Comparison of ENCODE assay signal across 16 cellular contexts in the genomic region with DNA sequence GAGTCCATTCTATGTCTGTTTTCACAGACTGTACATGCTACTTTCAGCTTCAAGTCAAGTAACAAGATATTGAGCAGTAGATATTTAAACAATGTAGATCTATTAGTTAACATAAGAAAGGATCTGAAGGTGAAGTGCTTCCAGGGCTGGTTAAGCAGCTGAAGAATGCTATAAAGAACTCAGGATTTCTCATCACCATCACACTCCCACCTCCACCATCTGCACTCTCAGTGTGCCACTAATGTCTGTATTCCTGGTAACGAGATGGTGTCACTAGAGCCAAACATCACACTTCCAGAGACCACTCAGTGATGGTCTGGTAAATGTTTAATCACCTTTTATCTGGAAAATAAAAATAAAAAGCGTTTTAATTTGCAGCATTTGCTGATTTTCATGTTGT.
DNase-seq lines count a peak whose midpoint lies in the region; TF ChIP-seq lines count a peak whose summit lies in the region.
"Had no signal": no experiment of that assay in that cellular context is flagged by ENCODE, and none has a peak within 500 bp of the region (broad histone marks: within the 10 kb centered on the region; RNA-seq: fewer than 3 reads in every experiment).

No MANE protein-coding gene starts in this region.

- H3K4me2 ChIP-seq in smooth muscle cell: peak overlapping the region; percentile 62
- H3K4me2 ChIP-seq: SK-N-SH had no signal

- H2AFZ ChIP-seq in smooth muscle cell (ENCODE audit: low read depth): no peak overlapping the region

- H3K79me2 ChIP-seq in smooth muscle cell (ENCODE audit: low read depth): no peaks in the 10 kb centered on the region

- H3K36me3 ChIP-seq in endocrine pancreas (ENCODE audit: control insufficient read depth, insufficient read depth, low read length): no peaks in the 10 kb centered on the region
- H3K36me3 ChIP-seq in smooth muscle cell (ENCODE audit: low read depth): no peaks in the 10 kb centered on the region

- WGBS in smooth muscle cell (ENCODE audit: low lambda C conversion rate): 65% methylated on average over 2 of the region's 2 CpGs

- H3K27me3 Mint-ChIP-seq in HFFc6 (ENCODE audit: insufficient read depth): peaks cover 1% of the 10 kb centered on the region; the same call in 1 of the 2 replicates
- H3K27me3 Mint-ChIP-seq in glutamatergic neuron (ENCODE audit: unreplicated experiment): no peaks in the 10 kb centered on the region
- H3K27me3 Mint-ChIP-seq: T-cell had no signal

- no peak overlapping the region for H3K27ac ChIP-seq in smooth muscle cell (ENCODE audit: low read depth)
- H3K27ac ChIP-seq: C4-2B had no signal

- H3K27me3 ChIP-seq in endocrine pancreas (ENCODE audit: control insufficient read depth, insufficient read depth, low read length) (no peaks in the 10 kb centered on the region), smooth muscle cell (ENCODE audit: low read depth) (no peaks in the 10 kb centered on the region)

- H3K9me3 ChIP-seq in endocrine pancreas (ENCODE audit: control insufficient read depth, low read length) (no peaks in the 10 kb centered on the region), smooth muscle cell (replicated peaks; ENCODE audit: low read depth) (no peaks in the 10 kb centered on the region)
- H3K9me3 ChIP-seq: SK-N-SH had no signal

- H3K27ac Mint-ChIP-seq in HFFc6 (no peak overlapping the region), glutamatergic neuron (ENCODE audit: unreplicated experiment) (no peak overlapping the region)
- H3K27ac Mint-ChIP-seq: T-cell had no signal

- H3K4me1 Mint-ChIP-seq in HFFc6 (ENCODE audit: low read depth) (peaks cover 23% of the 10 kb centered on the region), glutamatergic neuron (ENCODE audit: low read depth, unreplicated experiment) (peaks cover 4% of the 10 kb centered on the region)
- H3K4me1 Mint-ChIP-seq: T-cell had no signal

- H3K36me3 Mint-ChIP-seq in HFFc6 (ENCODE audit: low read depth) (no peaks in the 10 kb centered on the region), glutamatergic neuron (ENCODE audit: unreplicated experiment) (no peaks in the 10 kb centered on the region)
- H3K36me3 Mint-ChIP-seq: T-cell had no signal

- H3K4me3 ChIP-seq in endocrine pancreas (ENCODE audit: control insufficient read depth, insufficient read depth, low read length) (peak overlapping the region; percentile 44), smooth muscle cell (no peak overlapping the region)

- no peaks in the 10 kb centered on the region for H4K20me1 ChIP-seq in smooth muscle cell (ENCODE audit: low read depth)

- TF ChIP-seq CTCF in HFFc6 (IDR thresholded peaks at IDR 0.05) (no peak), smooth muscle cell (IDR thresholded peaks at IDR 0.05; ENCODE audit: borderline replicate concordance, insufficient read depth, poor library complexity, severe bottlenecking) (no peak), glutamatergic neuron (IDR thresholded peaks at IDR 0.05; ENCODE audit: partially characterized antibody, unreplicated experiment) (no peak)

- DNase-seq in NCI-H748 (lab: John Stamatoyannopoulos, UW; ENCODE audit: unreplicated experiment) (peak; percentile 37), NCI-H748 treated with DMSO at 0.1 percent for 48 hours (lab: John Stamatoyannopoulos, UW) (no peak), HFFc6 (no peak), smooth muscle cell (lab: John Stamatoyannopoulos, UW; ENCODE audit: unreplicated experiment) (no peak), SHP77 treated with DMSO at 0.1 percent for 48 hours (lab: John Stamatoyannopoulos, UW) (no peak), glutamatergic neuron (no peak)
- DNase-seq: AML-193, DMS79 treated with DMSO at 0.1 percent for 48 hours, MM.1S, NCI-H1105, NCI-H1930, SHP77, SK-N-SH, T-cell had no signal

- H3K9ac ChIP-seq in endocrine pancreas (ENCODE audit: control insufficient read depth, insufficient read depth, low read length) (no peak overlapping the region), smooth muscle cell (ENCODE audit: low read depth) (no peak overlapping the region)
- H3K9ac ChIP-seq: SK-N-SH had no signal

- H3K9me3 Mint-ChIP-seq in HFFc6 (no peaks in the 10 kb centered on the region), glutamatergic neuron (ENCODE audit: unreplicated experiment) (no peaks in the 10 kb centered on the region)

- no peaks in the 10 kb centered on the region for H3K4me1 ChIP-seq in endocrine pancreas (ENCODE audit: control insufficient read depth, insufficient read depth, low read length)
- no peaks in the 10 kb centered on the region for H3K4me1 ChIP-seq in smooth muscle cell (ENCODE audit: low read depth)

- no peaks in the 10 kb centered on the region for H3F3A ChIP-seq in smooth muscle cell (ENCODE audit: low read depth)

- H3K4me3 Mint-ChIP-seq in HFFc6 (peak overlapping the region; percentile 87; the same call in 1 of the 2 replicates), glutamatergic neuron (ENCODE audit: unreplicated experiment) (no peak overlapping the region)
- H3K4me3 Mint-ChIP-seq: T-cell had no signal
